In genomic region chr6:137080711-137081110, GRCh38 we compare ENCODE assay signal across 29 cellular contexts. TPM values are rescaled to one million over a fixed set of nuclear protein-coding genes. Genes with fewer than 3 reads are reported as not detected.
"Had no signal": no experiment of that assay in that cellular context is flagged by ENCODE, and none has a peak within 500 bp of the region (broad histone marks: within the 10 kb centered on the region; RNA-seq: fewer than 3 reads in every experiment).

No MANE protein-coding gene starts in this region.

- H3K4me1 Mint-ChIP-seq: nephron progenitor cell, neural crest cell had no signal

- H3K4me3 ChIP-seq: ovary, psoas muscle, right lobe of liver, sigmoid colon, stomach, thoracic aorta, thyroid gland, tibial nerve, upper lobe of left lung, vagina had no signal

- H3K27ac Mint-ChIP-seq: natural killer cell treated with Interleukin-12 subunit alpha and Interleukin-12 subunit beta and Interleukin-15 and Interleukin-18, amount 100 ng/mL, for 72 hours; nephron progenitor cell; progenitor cell of endocrine pancreas; stimulated activated effector memory CD8-positive, alpha-beta T cell treated with anti-CD3 and anti-CD28 coated beads, Interleukin-12 subunit alpha, Interleukin-12 subunit beta, amount 100 ng/mL, for 72 hours; stimulated activated naive B cell treated with anti-CD40 and anti-IgM and Interleukin-4, amounts not matched to agents 10 μg/mL and 1 μg/mL and 100 μg/mL, for 72 hours; stimulated activated naive CD8-positive, alpha-beta T cell treated with anti-CD3 and anti-CD28 coated beads, Interleukin-15, Interleukin-2, amounts not matched to agents 100 ng/mL and 50 ng/mL, for 24 hours had no signal

- H3K27ac ChIP-seq: ovary, parathyroid adenoma, psoas muscle, right lobe of liver, sigmoid colon, stomach, thoracic aorta, thyroid gland, tibial nerve, upper lobe of left lung, vagina had no signal

- H3K27me3 ChIP-seq: ovary, right lobe of liver, sigmoid colon, stomach, thyroid gland, tibial nerve, upper lobe of left lung, vagina had no signal

- H3K9me3 ChIP-seq: ovary, psoas muscle, right lobe of liver, sigmoid colon, stomach, thoracic aorta, thyroid gland, tibial nerve, upper lobe of left lung, vagina had no signal

- H3K27me3 Mint-ChIP-seq: progenitor cell of endocrine pancreas had no signal

- H2AFZ ChIP-seq: parathyroid adenoma had no signal

- H3K9me3 Mint-ChIP-seq: natural killer cell treated with Interleukin-12 subunit alpha and Interleukin-12 subunit beta and Interleukin-15 and Interleukin-18, amount 100 ng/mL, for 72 hours; nephron progenitor cell; neural crest cell; stimulated activated effector memory CD8-positive, alpha-beta T cell treated with anti-CD3 and anti-CD28 coated beads, Interleukin-12 subunit alpha, Interleukin-12 subunit beta, amount 100 ng/mL, for 72 hours; stimulated activated naive B cell treated with anti-CD40 and anti-IgM and Interleukin-4, amounts not matched to agents 10 μg/mL and 1 μg/mL and 100 μg/mL, for 72 hours; stimulated activated naive CD8-positive, alpha-beta T cell treated with anti-CD3 and anti-CD28 coated beads, Interleukin-15, Interleukin-2, amounts not matched to agents 100 ng/mL and 50 ng/mL, for 24 hours had no signal

- H3K79me2 ChIP-seq: parathyroid adenoma had no signal

- H3K4me3 Mint-ChIP-seq: natural killer cell treated with Interleukin-12 subunit alpha and Interleukin-12 subunit beta and Interleukin-15 and Interleukin-18, amount 100 ng/mL, for 72 hours; nephron progenitor cell; neural crest cell; stimulated activated effector memory CD8-positive, alpha-beta T cell treated with anti-CD3 and anti-CD28 coated beads, Interleukin-12 subunit alpha, Interleukin-12 subunit beta, amount 100 ng/mL, for 72 hours; stimulated activated naive B cell treated with anti-CD40 and anti-IgM and Interleukin-4, amounts not matched to agents 10 μg/mL and 1 μg/mL and 100 μg/mL, for 72 hours; stimulated activated naive CD8-positive, alpha-beta T cell treated with anti-CD3 and anti-CD28 coated beads, Interleukin-15, Interleukin-2, amounts not matched to agents 100 ng/mL and 50 ng/mL, for 24 hours had no signal

- H3K4me1 ChIP-seq: parathyroid adenoma, psoas muscle, right lobe of liver, sigmoid colon, stomach, thyroid gland, tibial nerve, upper lobe of left lung, vagina had no signal

- H3K36me3 Mint-ChIP-seq: natural killer cell treated with Interleukin-12 subunit alpha and Interleukin-12 subunit beta and Interleukin-15 and Interleukin-18, amount 100 ng/mL, for 72 hours; stimulated activated effector memory CD8-positive, alpha-beta T cell treated with anti-CD3 and anti-CD28 coated beads, Interleukin-12 subunit alpha, Interleukin-12 subunit beta, amount 100 ng/mL, for 72 hours; stimulated activated naive B cell treated with anti-CD40 and anti-IgM and Interleukin-4, amounts not matched to agents 10 μg/mL and 1 μg/mL and 100 μg/mL, for 72 hours had no signal

- DNase-seq: nephron progenitor cell; occipital lobe; ovary; posterior cingulate gyrus; psoas muscle; right cardiac atrium; right lobe of liver; sigmoid colon; small intestine; stimulated activated CD4-positive, alpha-beta T cell treated with anti-CD3 and anti-CD28 coated beads, Interleukin-15, amount 100 ng/mL, for 24 hours; stimulated activated CD4-positive, alpha-beta T cell treated with anti-CD3 and anti-CD28 coated beads, Interleukin-2, amount 100 ng/mL, for 24 hours; stimulated activated CD4-positive, alpha-beta T cell treated with anti-CD3 and anti-CD28 coated beads, Interleukin-2, amount 100 ng/mL, for 48 hours; stimulated activated CD4-positive, alpha-beta T cell treated with anti-CD3 and anti-CD28 coated beads, Interleukin-4, amount 100 ng/mL, for 24 hours; stimulated activated naive B cell treated with anti-CD40 and anti-IgM and Interleukin-4, amounts not matched to agents 10 μg/mL and 1 μg/mL and 100 μg/mL, for 72 hours; stimulated activated naive CD4-positive, alpha-beta T cell treated with Interleukin-2 at 50 U/mL for 16 hours; stomach; thyroid gland; trophoblast cell; upper lobe of left lung had no signal

- H3K36me3 ChIP-seq: ovary, right lobe of liver, sigmoid colon, stomach, thoracic aorta, thyroid gland, tibial nerve, upper lobe of left lung, vagina had no signal

- ATAC-seq: natural killer cell treated with Interleukin-12 subunit alpha and Interleukin-12 subunit beta and Interleukin-15 and Interleukin-18, amount 100 ng/mL, for 72 hours; psoas muscle; right cardiac atrium; right lobe of liver; stimulated activated effector memory CD8-positive, alpha-beta T cell treated with anti-CD3 and anti-CD28 coated beads, Interleukin-12 subunit alpha, Interleukin-12 subunit beta, amount 100 ng/mL, for 72 hours; stimulated activated naive B cell treated with anti-CD40 and anti-IgM and Interleukin-4, amounts not matched to agents 10 μg/mL and 1 μg/mL and 100 μg/mL, for 72 hours had no signal

RNA-seq across cellular contexts. Expression of gene IL20RA, which starts 35.9 kb away (rescaled TPM):
- total RNA-seq: natural killer cell treated with Interleukin-12 subunit alpha and Interleukin-12 subunit beta and Interleukin-15 and Interleukin-18, amount 100 ng/mL, for 72 hours; neural crest cell; renal cortical epithelial cell had no signal
